25 cellular contexts compared by ENCODE assay signal in the genomic region with DNA sequence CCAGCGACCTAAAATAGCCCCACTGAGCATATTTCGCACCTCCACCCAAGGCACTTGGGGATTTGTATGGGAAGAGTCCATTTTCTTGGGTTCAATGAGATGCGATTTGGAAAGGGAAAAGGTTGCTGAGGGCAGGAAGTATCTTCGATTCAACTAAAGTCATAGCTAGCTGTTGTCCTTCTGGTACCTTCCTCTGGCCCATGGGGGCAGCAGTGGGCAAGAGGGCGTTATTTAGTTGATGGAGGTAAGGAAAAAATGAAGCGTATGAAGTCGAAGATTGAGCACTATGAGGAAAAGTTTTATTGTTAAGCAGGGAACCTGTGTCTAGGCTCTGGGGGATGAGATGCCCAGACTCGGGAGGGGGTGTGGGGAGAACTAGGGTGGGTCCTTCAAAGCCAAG.
A peak's percentile ranks its signal among the peaks of the same experiment; 100 is the strongest.
DNase-seq lines count a peak whose midpoint lies in the region; TF ChIP-seq lines count a peak whose summit lies in the region.
"Had no signal": no experiment of that assay in that cellular context is flagged by ENCODE, and none has a peak within 500 bp of the region (broad histone marks: within the 10 kb centered on the region; RNA-seq: fewer than 3 reads in every experiment).

No MANE protein-coding gene starts in this region.

- H3K36me3 ChIP-seq in OCI-LY1 (ENCODE audit: insufficient read depth, low read length) (no peaks in the 10 kb centered on the region), left ventricle myocardium inferior (no peaks in the 10 kb centered on the region)
- H3K36me3 ChIP-seq: Peyer's patch, transverse colon had no signal

- H3K9me2 ChIP-seq in OCI-LY1 (ENCODE audit: low read depth, low read length) = no peaks in the 10 kb centered on the region

- no peak overlapping the region for H3K9ac ChIP-seq in OCI-LY1 (ENCODE audit: low read length)

- H3K4me3 ChIP-seq in OCI-LY1 (ENCODE audit: low read depth, low read length, poor library complexity, severe bottlenecking) (no peak overlapping the region), fibroblast of mammary gland (ENCODE audit: control insufficient read depth, low read depth, low read length) (no peak overlapping the region), left ventricle myocardium inferior (no peak overlapping the region)
- H3K4me3 ChIP-seq: Peyer's patch, transverse colon had no signal

- no peaks in the 10 kb centered on the region; the same call in 1 of the 2 replicates for H3K27me3 ChIP-seq in OCI-LY1 (ENCODE audit: insufficient read depth, low read length)
- peaks cover 56% of the 10 kb centered on the region for H3K27me3 ChIP-seq in left ventricle myocardium inferior (ENCODE audit: low read depth)
- H3K27me3 ChIP-seq: Peyer's patch, transverse colon had no signal

- no peak overlapping the region for H3K4me2 ChIP-seq in OCI-LY1 (ENCODE audit: low read length)

- DNase-seq in Daoy (ENCODE audit: low read depth) = peak; percentile 22
- no peak for DNase-seq in fibroblast of mammary gland (ENCODE audit: low read depth)
- DNase-seq in left ventricle myocardium inferior = no peak
- no peak for DNase-seq in mucosa of gallbladder (ENCODE audit: low spot score)
- DNase-seq in EL = no peak
- DNase-seq in NCI-H1105 treated with DMSO at 0.1 percent for 48 hours (lab: John Stamatoyannopoulos, UW) = no peak
- DNase-seq: activated CD4-positive, alpha-beta T cell treated with anti-CD3 and anti-CD28 coated beads for 1 hour; activated CD8-positive, alpha-beta T cell treated with anti-CD3 and anti-CD28 coated beads for 36 hours; activated effector memory CD4-positive, alpha-beta T cell treated with Interleukin-2 at 50 U/mL for 16 hours; activated naive CD8-positive, alpha-beta T cell treated with anti-CD3 and anti-CD28 coated beads, Interleukin-2, amount 10 ng/mL, durations not matched to agents 7 days and 5 days; activated T-cell treated with anti-CD3 and anti-CD28 coated beads for 4 hours; cerebellar nuclear complex; GOT3; head of caudate nucleus; left cardiac atrium; NCI-H2029 treated with DMSO at 0.1 percent for 48 hours; NCI-H446; NK-92 treated with Interleukin-12 subunit alpha and Interleukin-12 subunit beta, amount 100 ng/mL, for 24 hours; occipital lobe; Peyer's patch; T-helper 1 cell; transverse colon had no signal

- no peaks in the 10 kb centered on the region for H3K79me2 ChIP-seq in OCI-LY1 (ENCODE audit: insufficient read depth, low read length)

- intact Hi-C loops in left ventricle myocardium inferior (cut with micrococcal nuclease) = no loop called here

- no peaks in the 10 kb centered on the region for H3F3A ChIP-seq in OCI-LY1 (ENCODE audit: insufficient read depth, low read length)

- H3K4me1 ChIP-seq in OCI-LY1 (ENCODE audit: insufficient read depth, low read length, severe bottlenecking) = no peaks in the 10 kb centered on the region
- H3K4me1 ChIP-seq in left ventricle myocardium inferior = no peaks in the 10 kb centered on the region
- H3K4me1 ChIP-seq: Peyer's patch, transverse colon had no signal

- H2AFZ ChIP-seq in OCI-LY1 (ENCODE audit: low read length) = no peak overlapping the region

- H3K9me3 ChIP-seq in OCI-LY1 (ENCODE audit: low read length) (no peaks in the 10 kb centered on the region), left ventricle myocardium inferior (replicated peaks) (no peaks in the 10 kb centered on the region)
- H3K9me3 ChIP-seq: Peyer's patch, transverse colon had no signal

- H3K27ac ChIP-seq in 22Rv1 = no peak overlapping the region
- no peak overlapping the region for H3K27ac ChIP-seq in OCI-LY1 (ENCODE audit: low read depth, low read length, poor library complexity, severe bottlenecking)
- H3K27ac ChIP-seq in left ventricle myocardium inferior (replicated peaks) = no peak overlapping the region
- H3K27ac ChIP-seq: HL-60, Peyer's patch, transverse colon had no signal

- peak; percentile 32 for TF ChIP-seq CTCF in 22Rv1 (IDR thresholded peaks at IDR 0.05)
- TF ChIP-seq CTCF in OCI-LY1 (IDR thresholded peaks at IDR 0.05; ENCODE audit: low read length) = peak; percentile 34
- TF ChIP-seq CTCF in fibroblast of mammary gland (conservative IDR thresholded peaks at IDR 0.05; ENCODE audit: control insufficient read depth, insufficient read depth, low read depth, low read length) = peak; percentile 6
- no peak for TF ChIP-seq CTCF in left ventricle myocardium inferior (IDR thresholded peaks at IDR 0.05; ENCODE audit: borderline replicate concordance)

- H4K20me1 ChIP-seq in OCI-LY1 (ENCODE audit: insufficient read depth, low read length) = no peaks in the 10 kb centered on the region
